ENCODE assay signal across 8 cellular contexts in genomic region chr16:117381-118365, GRCh38. TPM values are rescaled to one million over a fixed set of nuclear protein-coding genes. Genes with fewer than 3 reads are reported as not detected.
DNase-seq lines count a peak whose midpoint lies in the region; ATAC-seq and TF ChIP-seq lines count a peak whose summit lies in the region.

No MANE protein-coding gene starts in this region.

- TF ChIP-seq CTCF in foreskin keratinocyte (conservative IDR thresholded peaks at IDR 0.05) (peak; percentile 74), sigmoid colon (IDR thresholded peaks at IDR 0.05) (peak in 3 of 4 experiments; percentile 41 to 46 (median 45))

- ATAC-seq in foreskin keratinocyte (peak; percentile 62), HG02938 (IDR thresholded peaks at IDR 0.05; ENCODE audit: unreplicated experiment) (no peak)

- H3K36me3 ChIP-seq in sigmoid colon, result peaks cover 0 to 13% (median 0%) of the 10 kb centered on the region in 4 donors

- no peak for TF ChIP-seq POLR2A in sigmoid colon (IDR thresholded peaks at IDR 0.05)

- H3K4me1 ChIP-seq in foreskin keratinocyte (no peaks in the 10 kb centered on the region), sigmoid colon (peaks cover 0 to 13% (median 10%) of the 10 kb centered on the region in 4 donors)

- H3K4me3 ChIP-seq in Jurkat, Clone E6-1 (ENCODE audit: low read length), result no peak overlapping the region
- H3K4me3 ChIP-seq in sigmoid colon, result no peak overlapping the region

- intact Hi-C loops in sigmoid colon (cut with DNase I), result no loop called here

- DNase-seq in DMS 273 (lab: John Stamatoyannopoulos, UW; ENCODE audit: unreplicated experiment) (peak; percentile 86), RPMI7951 (ENCODE audit: low read depth) (peak; percentile 37), activated T-helper 1 cell treated with Interleukin-2 at 50 U/mL for 16 hours (ENCODE audit: low read depth) (peak; percentile 29), foreskin keratinocyte (no peak), sigmoid colon (no peak), inferior parietal cortex (ENCODE audit: extremely low spot score) (no peak)
- DNase-seq in Jurkat, Clone E6-1 (ENCODE audit: low read depth, low spot score), result peak; percentile 65

- TF ChIP-seq EP300 in sigmoid colon (IDR thresholded peaks at IDR 0.05), result no peak

- 42 to 62% methylated on average over 19 of the region's 19 CpGs for WGBS in sigmoid colon, 2 donors

- H3K9me3 ChIP-seq in sigmoid colon, result no peaks in the 10 kb centered on the region

- H3K27ac ChIP-seq in foreskin keratinocyte, result no peak overlapping the region
- no peak overlapping the region for H3K27ac ChIP-seq in sigmoid colon

- H3K27me3 ChIP-seq in foreskin keratinocyte (no peaks in the 10 kb centered on the region), sigmoid colon (no peaks in the 10 kb centered on the region)

RNA-seq across cellular contexts. Expression of gene NPRL3, which starts 20.8 kb away (rescaled TPM):
- polyA plus RNA-seq in Jurkat, Clone E6-1 (2012; ENCODE audit: insufficient read depth, insufficient read length), result 32.0 TPM
- 4.6 and 6.0 TPM in 2 replicates for total RNA-seq in RPMI7951 (2014; rRNA removed; shearing (Covaris generic))
- total RNA-seq in foreskin keratinocyte, result 15.9 and 16.7 TPM in 2 replicates
- polyA plus RNA-seq in foreskin keratinocyte, result 26.2 and 28.4 TPM in 2 replicates
- total RNA-seq in sigmoid colon, result 10 to 100 TPM; 10.2 to 22.8 (median 15.7) TPM
- polyA plus RNA-seq in sigmoid colon, result 10 to 100 TPM in 1 of 3 donors, 1 to 10 TPM in 2; 4.8 to 22.8 (median 6.2) TPM

RNA-seq across cellular contexts. Expression of gene HBZ, which starts 34.8 kb away (rescaled TPM):
- not detected for polyA plus RNA-seq in Jurkat, Clone E6-1 (2012; ENCODE audit: insufficient read depth, insufficient read length)
- not detected in 2 replicates for total RNA-seq in RPMI7951 (2014; rRNA removed; shearing (Covaris generic))
- not detected in 2 replicates for total RNA-seq in foreskin keratinocyte
- polyA plus RNA-seq in foreskin keratinocyte, result 0.07 TPM in 1 of 2 replicates, not detected in the other
- not detected for total RNA-seq in sigmoid colon
- polyA plus RNA-seq in sigmoid colon, result under 1 TPM in 1 of 3 donors, not detected in 2; 0.10 TPM

RNA-seq across cellular contexts. Expression of gene MPG, which starts 39.6 kb away (rescaled TPM):
- 54.6 TPM for polyA plus RNA-seq in Jurkat, Clone E6-1 (2012; ENCODE audit: insufficient read depth, insufficient read length)
- total RNA-seq in RPMI7951 (2014; rRNA removed; shearing (Covaris generic)), result 80.5 and 88.8 TPM in 2 replicates
- total RNA-seq in foreskin keratinocyte, result 64.5 and 77.7 TPM in 2 replicates
- polyA plus RNA-seq in foreskin keratinocyte, result 76.2 and 105 TPM in 2 replicates
- total RNA-seq in sigmoid colon, result 100 to 1,000 TPM in 2 of 4 donors, 10 to 100 TPM in 2; 74.3 to 118 (median 100.0) TPM
- polyA plus RNA-seq in sigmoid colon, result 10 to 100 TPM; 52.2 to 72.7 (median 72.5) TPM

RNA-seq across cellular contexts. Expression of gene RHBDF1, which starts 45.2 kb away (rescaled TPM):
- polyA plus RNA-seq in Jurkat, Clone E6-1 (2012; ENCODE audit: insufficient read depth, insufficient read length), result not detected
- 14.6 and 19.9 TPM in 2 replicates for total RNA-seq in RPMI7951 (2014; rRNA removed; shearing (Covaris generic))
- total RNA-seq in foreskin keratinocyte (20.3 and 27.5 TPM in 2 replicates), sigmoid colon (10 to 100 TPM; 16.8 to 42.1 (median 19.6) TPM)
- polyA plus RNA-seq in foreskin keratinocyte (27.0 and 32.0 TPM in 2 replicates), sigmoid colon (10 to 100 TPM in 1 of 3 donors, 1 to 10 TPM in 2; 6.0 to 22.3 (median 6.0) TPM)

RNA-seq across cellular contexts. Expression of gene HBM, which starts 48.1 kb away (rescaled TPM):
- not detected for polyA plus RNA-seq in Jurkat, Clone E6-1 (2012; ENCODE audit: insufficient read depth, insufficient read length)
- not detected in 2 replicates for total RNA-seq in RPMI7951 (2014; rRNA removed; shearing (Covaris generic))
- total RNA-seq in foreskin keratinocyte (not detected in 2 replicates), sigmoid colon (not detected)
- polyA plus RNA-seq in foreskin keratinocyte (not detected in 2 replicates), sigmoid colon (not detected)

Comparison
In these comparisons a context has a peak if more than half of its experiments do, and no peak if none do; other contexts are left out.
1. DNase-seq: peak in DMS 273 (single experiment), Jurkat, Clone E6-1 (single experiment), RPMI7951 (single experiment) and activated T-helper 1 cell treated with Interleukin-2 at 50 U/mL for 16 hours (single experiment); none in foreskin keratinocyte (0 of 2), sigmoid colon (single experiment) and inferior parietal cortex (single experiment).